Comparison of ENCODE assay signal across 18 cellular contexts in the genomic region with DNA sequence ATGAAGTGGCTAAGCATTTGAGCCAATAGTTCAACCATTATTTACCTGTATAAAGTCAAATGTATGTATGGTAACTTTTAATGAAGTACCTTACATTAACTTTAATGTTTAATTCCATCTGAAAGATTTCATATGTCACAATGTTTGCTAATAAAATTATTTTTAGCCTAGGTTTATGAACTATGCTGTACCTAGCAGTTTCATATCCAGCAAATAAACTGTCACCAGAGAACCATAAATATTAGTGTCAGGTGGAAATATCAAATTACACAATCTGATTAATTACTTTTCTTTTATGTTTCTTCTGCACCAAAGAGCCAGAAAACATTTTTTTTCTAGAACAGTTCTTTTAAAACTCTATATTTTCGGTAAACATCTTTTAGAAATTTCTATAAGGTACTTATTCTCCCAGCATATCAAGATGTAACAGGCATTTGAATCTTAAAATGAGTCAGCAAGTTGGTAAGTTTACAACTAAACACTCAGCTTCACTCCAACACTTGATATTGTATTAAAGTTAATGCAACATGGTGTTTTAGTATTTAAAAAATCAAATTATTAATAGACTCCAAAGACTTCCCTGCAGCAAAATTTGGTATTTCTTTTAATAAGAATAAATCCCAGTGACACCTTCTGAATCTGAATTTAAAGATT. TPM values are rescaled to one million over a fixed set of nuclear protein-coding genes. Genes with fewer than 3 reads are reported as not detected.
"Had no signal": no experiment of that assay in that cellular context is flagged by ENCODE, and none has a peak within 500 bp of the region (broad histone marks: within the 10 kb centered on the region; RNA-seq: fewer than 3 reads in every experiment).

No MANE protein-coding gene starts in this region.

- H3K9ac ChIP-seq: SK-N-SH had no signal

- H3K9me3 ChIP-seq: MG63, SK-N-SH had no signal

- H3K4me2 ChIP-seq: SK-N-SH had no signal

- H3K36me3 ChIP-seq: MG63 had no signal

- H3K27ac ChIP-seq: RWPE1 had no signal

- H3K4me3 ChIP-seq: MG63 had no signal

- H3K27me3 ChIP-seq: MG63 had no signal

- DNase-seq: Karpas-422, KBM-7, MG63, NCI-H1092, NCI-H1105 treated with DMSO at 0.1 percent for 48 hours, NCI-H1417 treated with DMSO at 0.1 percent for 48 hours, NCI-H187, NCI-H2029, NCI-H2081 treated with DMSO at 0.1 percent for 48 hours, NCI-H2227 treated with DMSO at 0.1 percent for 48 hours, NCI-H510A, NCI-H774, SHP77, SK-N-SH, SW 1271 had no signal

RNA-seq across cellular contexts. Expression of gene CCDC192, which starts 8.5 kb away (rescaled TPM):
- total RNA-seq: HT-29, SK-MEL-5 had no signal

RNA-seq across cellular contexts. Expression of gene CTXN3, which starts 45.8 kb away (rescaled TPM):
- total RNA-seq: HT-29, SK-MEL-5 had no signal
